In the genomic region with DNA sequence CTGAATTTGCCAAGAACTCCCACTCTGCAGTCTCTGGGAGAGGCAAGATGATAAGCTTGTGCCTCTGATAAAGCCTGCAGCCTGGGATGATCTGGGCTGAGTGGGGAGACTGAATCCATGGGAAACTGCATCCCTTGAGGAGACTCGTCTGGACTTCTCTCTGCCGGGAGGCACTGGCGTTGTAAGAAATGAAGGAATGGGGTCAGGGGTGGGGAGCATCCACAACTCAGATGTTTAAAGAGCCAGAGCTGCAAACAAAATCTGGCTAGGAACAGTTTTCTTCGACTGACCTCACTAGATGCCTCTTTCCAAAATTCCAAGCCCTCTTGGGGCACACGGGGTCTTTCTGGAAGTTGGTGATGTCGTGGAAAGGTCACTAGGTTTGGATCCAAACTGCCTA, we compare ENCODE assay signal across 19 cellular contexts.
DNase-seq lines count a peak whose midpoint lies in the region; ATAC-seq, FAIRE-seq and TF ChIP-seq lines count a peak whose summit lies in the region.
"Had no signal": no experiment of that assay in that cellular context is flagged by ENCODE, and none has a peak within 500 bp of the region (broad histone marks: within the 10 kb centered on the region; RNA-seq: fewer than 3 reads in every experiment).

No MANE protein-coding gene starts in this region.

- H3K27me3 ChIP-seq in IMR-90 (ENCODE audit: control insufficient read depth, insufficient read depth, low read length) (peaks cover 12% of the 10 kb centered on the region), esophagus muscularis mucosa (no peaks in the 10 kb centered on the region), sigmoid colon (no peaks in the 10 kb centered on the region)
- H3K27me3 ChIP-seq: Peyer's patch had no signal

- POLR2A ChIA-PET in IMR-90 (lab: Charles Lee; ENCODE audit: unreplicated experiment) = no interaction called here

- no peak overlapping the region for H2BK5ac ChIP-seq in IMR-90 (ENCODE audit: low read depth, low read length, poor library complexity, severe bottlenecking)

- H3K18ac ChIP-seq in IMR-90 (ENCODE audit: low read depth, low read length) = peak overlapping the region; percentile 31

- ATAC-seq in IMR-90 (ENCODE audit: low read depth) (peak; percentile 18; the same call in 1 of the 2 replicates), HG03520 (IDR thresholded peaks at IDR 0.05; ENCODE audit: unreplicated experiment) (no peak), T-helper 17 cell (no peak)
- ATAC-seq: GM12878 had no signal

- no peaks in the 10 kb centered on the region for H3K4me1 Mint-ChIP-seq in T-helper 17 cell
- H3K4me1 Mint-ChIP-seq: B cell; CD4-positive, alpha-beta memory T cell; IgD-negative memory B cell had no signal

- H3K36me3 ChIP-seq in IMR-90 (ENCODE audit: control insufficient read depth, insufficient read depth, low read length) = no peaks in the 10 kb centered on the region
- no peaks in the 10 kb centered on the region for H3K36me3 ChIP-seq in esophagus muscularis mucosa
- no peaks in the 10 kb centered on the region for H3K36me3 ChIP-seq in sigmoid colon
- H3K36me3 ChIP-seq: Peyer's patch had no signal

- H3K9ac ChIP-seq in IMR-90 (ENCODE audit: low read depth, low read length) = no peak overlapping the region

- H2AFZ ChIP-seq in IMR-90 (replicated peaks; ENCODE audit: low read length, poor library complexity) = no peak overlapping the region

- no peak overlapping the region for H3K23ac ChIP-seq in IMR-90 (ENCODE audit: low read depth, low read length)

- no peak overlapping the region for H3K56ac ChIP-seq in IMR-90 (ENCODE audit: extremely low read depth, insufficient read depth, low read length)

- no peak overlapping the region for H2AK9ac ChIP-seq in IMR-90 (replicated peaks; ENCODE audit: low read depth, low read length, poor library complexity)

- H4K91ac ChIP-seq in IMR-90 (ENCODE audit: insufficient read depth, low read depth, low read length) = no peak overlapping the region

- H3K27me3 Mint-ChIP-seq in T-helper 17 cell = peaks cover 36% of the 10 kb centered on the region

- H2BK15ac ChIP-seq in IMR-90 (ENCODE audit: low read depth, low read length) = no peak overlapping the region

- H3K4ac ChIP-seq in IMR-90 (ENCODE audit: low read depth, low read length) = no peak overlapping the region

- TF ChIP-seq EP300 in esophagus muscularis mucosa (IDR thresholded peaks at IDR 0.05) = no peak
- TF ChIP-seq EP300 in sigmoid colon (IDR thresholded peaks at IDR 0.05) = no peak

- BruUV-seq in IMR-90 (replicated peaks; lab: Mats Ljungman, UMichigan) = no TSS peak

- in situ Hi-C loops in IMR-90 (cut with MboI; ENCODE audit: low sequenced_read_pairs) = no loop called here

- dilution Hi-C loops in IMR-90 (cut with HindIII; ENCODE audit: low sequenced_read_pairs, unreplicated experiment) = no loop called here

- H2BK20ac ChIP-seq in IMR-90 (ENCODE audit: low read depth, low read length) = no peak overlapping the region

- H3K4me1 ChIP-seq in IMR-90 (ENCODE audit: control insufficient read depth, insufficient read depth, low read length) (peaks cover 16% of the 10 kb centered on the region), esophagus muscularis mucosa (peaks cover 16 to 58% (median 48%) of the 10 kb centered on the region in 4 donors), sigmoid colon (peaks cover 0 to 42% (median 33%) of the 10 kb centered on the region in 4 donors)

- H3K4me3 Mint-ChIP-seq in T-helper 17 cell = no peak overlapping the region
- H3K4me3 Mint-ChIP-seq: B cell; CD4-positive, alpha-beta memory T cell; IgD-negative memory B cell had no signal

- H4K20me1 ChIP-seq in IMR-90 (ENCODE audit: insufficient read depth, low read length) = no peaks in the 10 kb centered on the region

- intact Hi-C loops in IMR-90 (cut with micrococcal nuclease) (no loop called here), esophagus muscularis mucosa (cut with DNase I) (loop anchor here (5.0 kb wide), 1 partner anchor 45 kb away; no protein-coding TSS in a partner anchor), sigmoid colon (cut with DNase I) (loop anchor here (5.0 kb wide), 1 partner anchor 45 kb away; no protein-coding TSS in a partner anchor)

- TF ChIP-seq POLR2A in IMR-90 (IDR thresholded peaks at IDR 0.05; ENCODE audit: low read depth, low read length) = no peak
- no peak for TF ChIP-seq POLR2A in esophagus muscularis mucosa (IDR thresholded peaks at IDR 0.05; ENCODE audit: low read depth)
- no peak for TF ChIP-seq POLR2A in sigmoid colon (IDR thresholded peaks at IDR 0.05)

- CTCF ChIA-PET in IMR-90 (lab: Yijun Ruan, JAX) = interaction anchor here (0.6 kb wide), 1 partner anchor 540 kb away, joined by 3 read pairs; no protein-coding TSS in a partner anchor

- 15% methylated on average over 3 of the region's 6 CpGs; no CpG with 5 or more reads in 1 of the 2 experiments for WGBS in IMR-90 (ENCODE audit: extremely low coverage in 2 of 2, insufficient read length in 1 of 2), 2 experiments
- 28% methylated on average over 6 of the region's 6 CpGs for WGBS in esophagus muscularis mucosa
- 67 to 75% methylated on average over 6 of the region's 6 CpGs for WGBS in sigmoid colon, 2 donors

- DNase-seq in IMR-90 (peak; percentile 48), esophagus muscularis mucosa (ENCODE audit: extremely low spot score) (peak; percentile 91), left kidney (ENCODE audit: low read depth, low spot score) (peak; percentile 32), sigmoid colon (peak; percentile 69), T-helper 17 cell (no peak), GM19239 (ENCODE audit: insufficient read length, low spot score) (no peak)
- DNase-seq: CD4-positive, alpha-beta memory T cell; DMS79; NCI-H1417 treated with DMSO at 0.1 percent for 48 hours; NCI-H2029 treated with DMSO at 0.1 percent for 48 hours; NCI-H510A; NCI-H82; Peyer's patch; SHP77 treated with DMSO at 0.1 percent for 48 hours had no signal

- H3K27ac ChIP-seq in IMR-90 (ENCODE audit: insufficient read depth, low read length) (peak overlapping the region; percentile 16; the same call in 1 of the 2 replicates), esophagus muscularis mucosa (replicated peaks in 1 of 4) (peak overlapping the region in 1 of 4 donors; percentile 28), sigmoid colon (peak overlapping the region in 1 of 4 donors; percentile 51)
- H3K27ac ChIP-seq: Peyer's patch had no signal

- no peak for TF ChIP-seq RAD21 in IMR-90 (IDR thresholded peaks at IDR 0.05; ENCODE audit: low read length)

- no peak overlapping the region for H3K27ac Mint-ChIP-seq in T-helper 17 cell
- H3K27ac Mint-ChIP-seq: B cell; CD4-positive, alpha-beta memory T cell; IgD-negative memory B cell had no signal

- no peak overlapping the region for H3K14ac ChIP-seq in IMR-90 (replicated peaks; ENCODE audit: low read depth, low read length)

- no peak overlapping the region; the same call in 1 of the 2 replicates for H4K5ac ChIP-seq in IMR-90 (ENCODE audit: low read depth, low read length)

- no peak for FAIRE-seq in GM19239 (lab: Jason Lieb, UNC)
- FAIRE-seq: GM12878, H54 had no signal

- no peak overlapping the region for H2BK120ac ChIP-seq in IMR-90 (ENCODE audit: low read depth, low read length)

- H3K9me3 ChIP-seq in IMR-90 (ENCODE audit: control insufficient read depth, insufficient read depth, low read length) = no peaks in the 10 kb centered on the region
- no peaks in the 10 kb centered on the region for H3K9me3 ChIP-seq in esophagus muscularis mucosa
- H3K9me3 ChIP-seq in sigmoid colon = no peaks in the 10 kb centered on the region
- H3K9me3 ChIP-seq in T-helper 17 cell (ENCODE audit: control insufficient read depth, low read length, poor library complexity, severe bottlenecking) = no peaks in the 10 kb centered on the region
- H3K9me3 ChIP-seq: Peyer's patch had no signal

- H3K4me3 ChIP-seq in IMR-90 (ENCODE audit: insufficient read depth, low read depth, low read length) = no peak overlapping the region
- H3K4me3 ChIP-seq in esophagus muscularis mucosa = no peak overlapping the region
- H3K4me3 ChIP-seq in sigmoid colon = no peak overlapping the region
- H3K4me3 ChIP-seq: GM12878, Peyer's patch had no signal

- H3K36me3 Mint-ChIP-seq in T-helper 17 cell (ENCODE audit: low read depth) = no peaks in the 10 kb centered on the region
- H3K36me3 Mint-ChIP-seq: CD4-positive, alpha-beta memory T cell had no signal

- no peak for TF ChIP-seq CTCF in IMR-90 (conservative IDR thresholded peaks at IDR 0.05; ENCODE audit: low read depth, low read length)
- no peak for TF ChIP-seq CTCF in esophagus muscularis mucosa (IDR thresholded peaks at IDR 0.05)
- TF ChIP-seq CTCF in sigmoid colon (IDR thresholded peaks at IDR 0.05) = no peak

- H3K79me1 ChIP-seq in IMR-90 (ENCODE audit: low read depth in 1 of 2, low read length in 2 of 2) = no peaks in the 10 kb centered on the region

- no peaks in the 10 kb centered on the region for H3K9me1 ChIP-seq in IMR-90 (ENCODE audit: insufficient read depth, low read length)

- no peak overlapping the region for H2AK5ac ChIP-seq in IMR-90 (ENCODE audit: low read depth, low read length)

- H4K8ac ChIP-seq in IMR-90 (ENCODE audit: low read depth in 2 of 2, low read length in 2 of 2) = no peak overlapping the region

- peak overlapping the region; percentile 5; the same call in 1 of the 2 replicates for H3K4me2 ChIP-seq in IMR-90 (ENCODE audit: low read depth, low read length)

TF ChIP-seq in IMR-90, 13 proteins besides CTCF, POLR2A, EP300 and RAD21:
- no peak for TF ChIP-seq BHLHE40 (IDR thresholded peaks at IDR 0.05; ENCODE audit: low read depth, low read length)
- TF ChIP-seq ELK1 (IDR thresholded peaks at IDR 0.05; ENCODE audit: borderline replicate concordance, low read depth, low read length) = no peak
- no peak for TF ChIP-seq MAZ (IDR thresholded peaks at IDR 0.05; ENCODE audit: borderline replicate concordance, low read depth, low read length)

Comparison
In these comparisons a context has a peak if more than half of its experiments do, and no peak if none do; other contexts are left out.
1. DNase-seq: peak in IMR-90 (single experiment), esophagus muscularis mucosa (single experiment), left kidney (single experiment) and sigmoid colon (single experiment); none in T-helper 17 cell (0 of 3) and GM19239 (single experiment).